In the genomic region with DNA sequence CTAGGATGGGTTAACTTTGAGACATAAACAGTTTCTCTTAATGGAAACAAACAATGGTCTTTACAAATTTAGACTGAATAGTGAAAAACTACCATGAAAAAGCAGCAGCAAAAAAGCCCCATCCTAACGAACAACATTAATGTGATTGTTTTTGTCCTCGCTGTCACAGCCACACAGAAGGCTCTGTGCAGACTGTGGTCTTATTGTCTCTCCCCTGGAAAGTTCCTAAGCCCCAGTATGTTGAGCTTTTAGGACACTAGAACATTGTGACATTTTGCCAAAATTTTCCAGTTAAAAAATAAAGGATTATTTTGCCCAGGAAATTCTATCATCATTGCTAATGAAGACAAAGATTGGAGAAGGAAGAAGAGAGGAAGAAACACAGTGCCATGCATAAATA, we compare ENCODE assay signal across 14 cellular contexts. TPM values are rescaled to one million over a fixed set of nuclear protein-coding genes. Genes with fewer than 3 reads are reported as not detected.
"Had no signal": no experiment of that assay in that cellular context is flagged by ENCODE, and none has a peak within 500 bp of the region (broad histone marks: within the 10 kb centered on the region; RNA-seq: fewer than 3 reads in every experiment).

No MANE protein-coding gene starts in this region.

- H3K27ac ChIP-seq: transverse colon had no signal

- DNase-seq: activated CD4-positive, alpha-beta T cell treated with anti-CD3 and anti-CD28 coated beads for 1 hour; activated CD4-positive, alpha-beta T cell treated with anti-CD3 and anti-CD28 coated beads, Interleukin-2, amount 50 U/mL, for 4 hours; activated naive CD4-positive, alpha-beta T cell treated with anti-CD3 and anti-CD28 coated beads for 36 hours; activated T-cell treated with anti-CD3 and anti-CD28 coated beads for 4 hours; erythroblast; stimulated activated CD4-positive, alpha-beta T cell treated with anti-CD3 and anti-CD28 coated beads, Interleukin-12 subunit alpha, Interleukin-12 subunit beta, amount 100 ng/mL, for 4 hours; transverse colon had no signal

- H3K9me3 ChIP-seq: transverse colon had no signal

- ATAC-seq: activated T-helper 17 cell treated with anti-CD3 and anti-CD28 coated beads, Interleukin-2, amount 50 U/mL, for 72 hours; stimulated activated effector memory CD8-positive, alpha-beta T cell treated with anti-CD3 and anti-CD28 coated beads, Interleukin-12 subunit alpha, Interleukin-12 subunit beta, amount 100 ng/mL, for 72 hours had no signal

- H3K27me3 ChIP-seq: transverse colon had no signal

- H3K36me3 ChIP-seq: transverse colon had no signal

- H3K4me3 ChIP-seq: transverse colon had no signal

- H3K4me1 ChIP-seq: transverse colon had no signal

RNA-seq across cellular contexts. Expression of a gene that starts 12.6 kb away (rescaled TPM):
- total RNA-seq: activated naive CD4-positive, alpha-beta T cell treated with anti-CD3 and anti-CD28 coated beads for 36 hours; activated T-helper 17 cell treated with anti-CD3 and anti-CD28 coated beads, Interleukin-2, amount 50 U/mL, for 72 hours; bronchial epithelial cell; chondrocyte; dermis microvascular lymphatic vessel endothelial cell; neural crest cell; osteocyte had no signal

RNA-seq across cellular contexts. Expression of a gene that starts 53.3 kb away (rescaled TPM):
- total RNA-seq: bronchial epithelial cell, chondrocyte, neural crest cell, osteocyte had no signal
